ENCODE assay signal across 12 cellular contexts in the genomic region with DNA sequence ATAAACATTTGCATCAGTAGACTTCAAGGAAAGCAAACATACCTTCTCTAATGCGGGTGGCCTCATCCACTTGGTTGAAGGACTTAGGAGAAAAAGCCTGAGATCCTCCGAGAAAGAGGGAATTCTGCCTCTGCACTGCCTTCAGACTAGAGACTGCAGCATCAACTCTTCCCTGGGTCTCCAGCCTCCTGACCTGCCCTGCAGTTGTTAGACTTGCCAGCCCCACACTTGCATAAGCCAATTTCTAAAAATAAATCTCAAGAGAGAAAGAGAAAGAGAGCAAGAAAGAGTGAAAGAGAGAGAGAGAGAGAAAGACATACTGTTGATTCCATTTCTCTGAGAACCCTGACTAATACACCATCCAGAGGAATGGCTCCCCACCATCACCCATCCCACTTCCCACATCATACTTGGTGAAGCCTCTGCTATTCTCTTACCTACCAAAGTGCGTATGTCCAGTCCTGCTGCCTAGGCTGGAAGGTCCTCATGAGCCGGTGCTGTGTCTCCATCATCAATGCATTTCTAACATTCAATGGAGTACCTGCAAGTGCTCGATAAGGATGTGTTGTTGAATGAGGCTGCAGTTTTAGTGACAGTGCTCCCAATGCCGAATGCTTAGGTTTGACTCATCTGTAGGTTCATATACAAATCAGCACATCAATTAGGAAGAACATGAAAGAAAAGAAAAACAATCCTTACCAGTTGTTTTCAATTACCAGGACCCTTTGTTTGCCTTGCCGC. TPM values are rescaled to one million over a fixed set of nuclear protein-coding genes. Genes with fewer than 3 reads are reported as not detected.
DNase-seq lines count a peak whose midpoint lies in the region; ATAC-seq and TF ChIP-seq lines count a peak whose summit lies in the region.
"Had no signal": no experiment of that assay in that cellular context is flagged by ENCODE, and none has a peak within 500 bp of the region (broad histone marks: within the 10 kb centered on the region; RNA-seq: fewer than 3 reads in every experiment).

No MANE protein-coding gene starts in this region.

- H3K36me3 Mint-ChIP-seq in H9 (ENCODE audit: insufficient read depth in 1 of 3, low read depth in 3 of 3) = no peaks in the 10 kb centered on the region; a peak in 1 of 7 replicates
- H3K36me3 Mint-ChIP-seq in endodermal cell (ENCODE audit: low read depth) = peaks cover 27% of the 10 kb centered on the region

- no peaks in the 10 kb centered on the region for H3K79me2 ChIP-seq in H9 (ENCODE audit: insufficient read depth, low read length)
- no peaks in the 10 kb centered on the region for H3K79me2 ChIP-seq in osteoblast (ENCODE audit: insufficient read depth, low read length)

- H3K27ac Mint-ChIP-seq in H9 = peak overlapping the region in 2 of 3 experiments; percentile 61 to 87; a peak in 4 of 7 replicates
- peak overlapping the region; percentile 72 for H3K27ac Mint-ChIP-seq in endodermal cell
- H3K27ac Mint-ChIP-seq: CD4-positive, CD25-positive, alpha-beta regulatory T cell had no signal

- intact Hi-C loops in Right ventricle myocardium inferior (cut with DNase I) = no loop called here

- no peak overlapping the region for H3K14ac ChIP-seq in H9 (ENCODE audit: insufficient read depth, low read length)

- H3K79me1 ChIP-seq in H9 (ENCODE audit: insufficient read depth, low read depth, low read length, poor library complexity, severe bottlenecking) = no peaks in the 10 kb centered on the region

- H4K8ac ChIP-seq in H9 (replicated peaks; ENCODE audit: insufficient read length, low read depth, low read length) = no peak overlapping the region

- H2AK5ac ChIP-seq in H9 (ENCODE audit: insufficient read length, low read length) = no peak overlapping the region

- no peak overlapping the region for H3K23ac ChIP-seq in H9 (ENCODE audit: insufficient read length, low read depth, low read length)

- no peaks in the 10 kb centered on the region for H3K27me3 ChIP-seq in right atrium auricular region
- no peaks in the 10 kb centered on the region for H3K27me3 ChIP-seq in H9 (ENCODE audit: insufficient read depth, low read length)
- no peaks in the 10 kb centered on the region for H3K27me3 ChIP-seq in endodermal cell (ENCODE audit: control insufficient read depth, insufficient read depth, low read length, poor library complexity, severe bottlenecking)
- no peaks in the 10 kb centered on the region for H3K27me3 ChIP-seq in osteoblast (ENCODE audit: insufficient read depth, low read length)
- H3K27me3 ChIP-seq: BLaER1 treated with 17β-estradiol and CSF1 and Interleukin-3, amounts not matched to agents 10 nM and 100 nM had no signal

- H4K20me1 ChIP-seq in H9 (ENCODE audit: control insufficient read depth, insufficient read depth, insufficient read length) (no peaks in the 10 kb centered on the region), osteoblast (ENCODE audit: insufficient read depth, low read length) (no peaks in the 10 kb centered on the region)
- H4K20me1 ChIP-seq: BLaER1 treated with 17β-estradiol and CSF1 and Interleukin-3, amounts not matched to agents 10 nM and 100 nM had no signal

- H3K27ac ChIP-seq in right atrium auricular region (no peak overlapping the region), H9 (ENCODE audit: insufficient read length, low read depth, low read length) (no peak overlapping the region), endodermal cell (ENCODE audit: low read depth, low read length) (no peak overlapping the region), osteoblast (ENCODE audit: low read depth, low read length) (no peak overlapping the region)
- H3K27ac ChIP-seq: BLaER1 treated with 17β-estradiol and CSF1 and Interleukin-3, amounts not matched to agents 10 nM and 100 nM had no signal

- H2BK12ac ChIP-seq in H9 (ENCODE audit: insufficient read length, low read depth, low read length) = no peak overlapping the region

- no CpG with 5 or more reads among the region's 7 CpGs for WGBS in H9 (ENCODE audit: extremely low coverage, insufficient read length, low lambda C conversion rate)
- 82 to 95% methylated on average over 4 to 7 of the region's 7 CpGs for WGBS in endodermal cell (ENCODE audit: insufficient coverage in 1 of 2, insufficient read length in 1 of 2), 2 experiments

- TF ChIP-seq CTCF in right atrium auricular region (IDR thresholded peaks at IDR 0.05) = no peak
- no peak for TF ChIP-seq CTCF in H9 (conservative IDR thresholded peaks at IDR 0.05)
- no peak for TF ChIP-seq CTCF in endodermal cell (conservative IDR thresholded peaks at IDR 0.05)
- no peak for TF ChIP-seq CTCF in osteoblast (IDR thresholded peaks at IDR 0.05; ENCODE audit: extremely low read depth, low read depth, low read length)

- peaks cover 43 to 46% of the 10 kb centered on the region in 2 experiments for H3K4me1 Mint-ChIP-seq in H9
- H3K4me1 Mint-ChIP-seq in endodermal cell = peaks cover 38% of the 10 kb centered on the region
- H3K4me1 Mint-ChIP-seq: CD4-positive, CD25-positive, alpha-beta regulatory T cell had no signal

- H4K91ac ChIP-seq in H9 (ENCODE audit: insufficient read length, low read depth, low read length) = no peak overlapping the region

- no peaks in the 10 kb centered on the region for H3K4me1 ChIP-seq in right atrium auricular region
- H3K4me1 ChIP-seq in H9 (ENCODE audit: insufficient read depth, low read length) = peaks cover 14% of the 10 kb centered on the region; the same call in 1 of the 2 replicates
- peaks cover 13% of the 10 kb centered on the region for H3K4me1 ChIP-seq in endodermal cell (ENCODE audit: control insufficient read depth, insufficient read depth, low read length)
- no peaks in the 10 kb centered on the region for H3K4me1 ChIP-seq in osteoblast (ENCODE audit: insufficient read depth, low read length)
- H3K4me1 ChIP-seq: BLaER1 treated with 17β-estradiol and CSF1 and Interleukin-3, amounts not matched to agents 10 nM and 100 nM had no signal

- H4K5ac ChIP-seq in H9 (ENCODE audit: insufficient read length, low read depth, low read length) = no peak overlapping the region

- peak; percentile 46 for ATAC-seq in Right ventricle myocardium inferior

- no peak overlapping the region for H3K56ac ChIP-seq in H9 (ENCODE audit: insufficient read length, low read depth, low read length)

- H2BK5ac ChIP-seq in H9 (ENCODE audit: insufficient read length, low read length) = no peak overlapping the region

- H3K9me3 Mint-ChIP-seq in H9 = no peaks in the 10 kb centered on the region
- no peaks in the 10 kb centered on the region for H3K9me3 Mint-ChIP-seq in endodermal cell
- H3K9me3 Mint-ChIP-seq: CD4-positive, CD25-positive, alpha-beta regulatory T cell had no signal

- H3K9ac ChIP-seq in H9 (ENCODE audit: extremely low read depth, insufficient read length, low read length) = no peak overlapping the region
- no peak overlapping the region for H3K9ac ChIP-seq in endodermal cell (ENCODE audit: extremely low read depth, low read length, poor library complexity, severe bottlenecking)
- H3K9ac ChIP-seq: BLaER1 treated with 17β-estradiol and CSF1 and Interleukin-3, amounts not matched to agents 10 nM and 100 nM had no signal

- no peak overlapping the region for H3K18ac ChIP-seq in H9 (ENCODE audit: insufficient read length, low read depth, low read length)

- no peak overlapping the region for H3K4ac ChIP-seq in H9 (ENCODE audit: low read depth, low read length)

- H3K4me3 Mint-ChIP-seq in H9 (no peak overlapping the region), endodermal cell (no peak overlapping the region)
- H3K4me3 Mint-ChIP-seq: CD4-positive, CD25-positive, alpha-beta regulatory T cell had no signal

- H3K23me2 ChIP-seq in H9 (ENCODE audit: insufficient read length, low read depth, low read length, poor library complexity, severe bottlenecking) = no peaks in the 10 kb centered on the region

- H3K27me3 Mint-ChIP-seq in H9 (ENCODE audit: low read depth) = peaks cover 4% of the 10 kb centered on the region
- no peaks in the 10 kb centered on the region for H3K27me3 Mint-ChIP-seq in endodermal cell (ENCODE audit: insufficient read depth)

- no peak overlapping the region for H2BK120ac ChIP-seq in H9 (ENCODE audit: low read depth, low read length, poor library complexity, severe bottlenecking)

- no peak overlapping the region for H3T11ph ChIP-seq in H9 (ENCODE audit: low read length)

- H3K4me3 ChIP-seq in right atrium auricular region (no peak overlapping the region), endodermal cell (ENCODE audit: low read length) (no peak overlapping the region), osteoblast (ENCODE audit: insufficient read depth, low read length) (no peak overlapping the region)
- H3K4me3 ChIP-seq: BLaER1 treated with 17β-estradiol and CSF1 and Interleukin-3, amounts not matched to agents 10 nM and 100 nM had no signal

- no peak overlapping the region for H3K4me2 ChIP-seq in H9 (ENCODE audit: insufficient read depth, insufficient read length, low read length)
- no peak overlapping the region for H3K4me2 ChIP-seq in osteoblast (ENCODE audit: insufficient read depth, low read length)
- H3K4me2 ChIP-seq: BLaER1 treated with 17β-estradiol and CSF1 and Interleukin-3, amounts not matched to agents 10 nM and 100 nM had no signal

- no peaks in the 10 kb centered on the region for H3K36me3 ChIP-seq in right atrium auricular region
- H3K36me3 ChIP-seq in endodermal cell (ENCODE audit: control insufficient read depth, insufficient read depth, low read length) = peaks cover 15% of the 10 kb centered on the region
- H3K36me3 ChIP-seq in osteoblast (ENCODE audit: insufficient read depth, low read length) = no peaks in the 10 kb centered on the region
- H3K36me3 ChIP-seq: BLaER1 treated with 17β-estradiol and CSF1 and Interleukin-3, amounts not matched to agents 10 nM and 100 nM had no signal

- H2AFZ ChIP-seq in H9 (ENCODE audit: low read length) = no peak overlapping the region
- no peak overlapping the region for H2AFZ ChIP-seq in osteoblast (ENCODE audit: low read length)

- DNase-seq in Right ventricle myocardium inferior (ENCODE audit: missing footprints) = no peak
- no peak for DNase-seq in right atrium auricular region (ENCODE audit: low spot score)
- DNase-seq in H9 = no peak
- no peak for DNase-seq in endodermal cell
- peak; percentile 50 for DNase-seq in osteoblast (ENCODE audit: insufficient read length, low spot score, missing footprints)
- DNase-seq in NCI-H1930 (lab: John Stamatoyannopoulos, UW) = no peak
- DNase-seq in NK-92 treated with Interleukin-12 subunit alpha and Interleukin-12 subunit beta, amount 100 ng/mL, for 24 hours (lab: John Stamatoyannopoulos, UW) = no peak
- DNase-seq: 8988T; CD4-positive, CD25-positive, alpha-beta regulatory T cell; DMS53; GF-D8 had no signal

- no peak overlapping the region for H2BK15ac ChIP-seq in H9 (ENCODE audit: low read depth, low read length)

- H2BK20ac ChIP-seq in H9 (ENCODE audit: low read depth, low read length, poor library complexity, severe bottlenecking) = no peak overlapping the region

- H3K9me3 ChIP-seq in right atrium auricular region = no peaks in the 10 kb centered on the region
- no peaks in the 10 kb centered on the region for H3K9me3 ChIP-seq in H9 (ENCODE audit: control insufficient read depth, low read depth, low read length)
- H3K9me3 ChIP-seq in endodermal cell (ENCODE audit: control insufficient read depth, low read length) = no peaks in the 10 kb centered on the region
- H3K9me3 ChIP-seq in osteoblast (ENCODE audit: low read depth, low read length) = no peaks in the 10 kb centered on the region
- H3K9me3 ChIP-seq: BLaER1 treated with 17β-estradiol and CSF1 and Interleukin-3, amounts not matched to agents 10 nM and 100 nM had no signal

RNA-seq across cellular contexts. Expression of a gene that starts 35.1 kb away (rescaled TPM):
- total RNA-seq in Right ventricle myocardium inferior (56.7 TPM), right atrium auricular region (10 to 100 TPM; 36.7 to 54.9 TPM), H9 (2021) (42.2 and 45.0 TPM in 2 replicates), endodermal cell (10 to 100 TPM; 27.3 to 28.6 TPM), osteoblast (67.2 and 69.8 TPM in 2 replicates)
- polyA plus RNA-seq in endodermal cell (2013, experiment 1 of 2) = 22.2 TPM
- 21.0 TPM for polyA plus RNA-seq in endodermal cell (2013, experiment 2 of 2)
